In genomic region chr6:3296113-3296512, GRCh38 we compare ENCODE assay signal across 13 cellular contexts. TPM values are rescaled to one million over a fixed set of nuclear protein-coding genes. Genes with fewer than 3 reads are reported as not detected.
A peak's percentile ranks its signal among the peaks of the same experiment; 100 is the strongest.
DNase-seq lines count a peak whose midpoint lies in the region; ATAC-seq and TF ChIP-seq lines count a peak whose summit lies in the region.
"Had no signal": no experiment of that assay in that cellular context is flagged by ENCODE, and none has a peak within 500 bp of the region (broad histone marks: within the 10 kb centered on the region; RNA-seq: fewer than 3 reads in every experiment).

No MANE protein-coding gene starts in this region.

- H3K27ac Mint-ChIP-seq in chondrocyte (ENCODE audit: unreplicated experiment): no peak overlapping the region

- peaks cover 0 to 12% (median 4%) of the 10 kb centered on the region in 4 donors for H3K4me1 ChIP-seq in right lobe of liver
- no peaks in the 10 kb centered on the region for H3K4me1 ChIP-seq in spleen

- H3K36me3 ChIP-seq in right lobe of liver: no peaks in the 10 kb centered on the region
- no peaks in the 10 kb centered on the region for H3K36me3 ChIP-seq in spleen
- H3K36me3 ChIP-seq: BLaER1 treated with 17β-estradiol and CSF1 and Interleukin-3, amounts not matched to agents 10 nM and 100 nM had no signal

- H3K4me3 ChIP-seq in right lobe of liver: no peak overlapping the region
- H3K4me3 ChIP-seq in spleen: no peak overlapping the region
- H3K4me3 ChIP-seq: BLaER1 treated with 17β-estradiol and CSF1 and Interleukin-3, amounts not matched to agents 10 nM and 100 nM; PC-9 had no signal

- TF ChIP-seq CTCF in chondrocyte (IDR thresholded peaks at IDR 0.05) (no peak), right lobe of liver (IDR thresholded peaks at IDR 0.05) (no peak), spleen (IDR thresholded peaks at IDR 0.05 in 8 of 11, conservative IDR thresholded peaks at IDR 0.05 in 3 of 11) (no peak)

- no peak for TF ChIP-seq POLR2A in right lobe of liver (IDR thresholded peaks at IDR 0.05)
- no peak for TF ChIP-seq POLR2A in spleen (IDR thresholded peaks at IDR 0.05)

- peak; percentile 39 to 73 (median 50) for ATAC-seq in right lobe of liver
- no peak for ATAC-seq in Right ventricle myocardium inferior

- no peaks in the 10 kb centered on the region for H3K9me3 ChIP-seq in right lobe of liver
- H3K9me3 ChIP-seq in spleen: no peaks in the 10 kb centered on the region
- H3K9me3 ChIP-seq: BLaER1 treated with 17β-estradiol and CSF1 and Interleukin-3, amounts not matched to agents 10 nM and 100 nM had no signal

- 55% methylated on average over 6 of the region's 11 CpGs for WGBS in right lobe of liver (ENCODE audit: insufficient coverage, low coverage, low lambda C conversion rate, missing lambda C conversion rate)
- 80 to 88% (median 83%) methylated on average over 11 of the region's 11 CpGs for WGBS in spleen, 5 donors

- intact Hi-C loops in right lobe of liver (cut with DNase I) (no loop called here), spleen (cut with DNase I; ENCODE audit: low total_unique reads) (no loop called here), Right ventricle myocardium inferior (cut with DNase I) (no loop called here)

- DNase-seq in NCI-H524 (lab: John Stamatoyannopoulos, UW): peak; percentile 81
- no peak for DNase-seq in NCI-H524 treated with DMSO at 0.1 percent for 48 hours (lab: John Stamatoyannopoulos, UW)
- DNase-seq in chondrocyte (ENCODE audit: low spot score): peak; percentile 28
- peak in 1 of 3 donors; percentile 51 for DNase-seq in right lobe of liver
- peak; percentile 56 for DNase-seq in spleen
- no peak for DNase-seq in GDM1 (lab: John Stamatoyannopoulos, UW)
- no peak for DNase-seq in putamen (ENCODE audit: low spot score)
- DNase-seq in Right ventricle myocardium inferior (ENCODE audit: missing footprints): no peak
- DNase-seq: H9, NCI-H510A treated with DMSO at 0.1 percent for 48 hours, PC-9 had no signal

- no peaks in the 10 kb centered on the region for H3K27me3 Mint-ChIP-seq in chondrocyte (ENCODE audit: low read depth)

- H3K27ac ChIP-seq in right lobe of liver (peak overlapping the region in 1 of 3 donors; percentile 13), spleen (no peak overlapping the region)
- H3K27ac ChIP-seq: 22Rv1; BLaER1 treated with 17β-estradiol and CSF1 and Interleukin-3, amounts not matched to agents 10 nM and 100 nM; PC-9 had no signal

- H3K9me3 Mint-ChIP-seq in chondrocyte (ENCODE audit: low read depth): no peaks in the 10 kb centered on the region
- H3K9me3 Mint-ChIP-seq: H9 had no signal

- no peak overlapping the region for H3K4me3 Mint-ChIP-seq in chondrocyte (ENCODE audit: unreplicated experiment)
- H3K4me3 Mint-ChIP-seq: H9 had no signal

- H3K4me1 Mint-ChIP-seq in chondrocyte (ENCODE audit: low read depth): peaks cover 6% of the 10 kb centered on the region

- H3K36me3 Mint-ChIP-seq in chondrocyte (ENCODE audit: low read depth): peaks cover 14% of the 10 kb centered on the region

- no peaks in the 10 kb centered on the region for H3K27me3 ChIP-seq in right lobe of liver
- H3K27me3 ChIP-seq in spleen (replicated peaks in 1 of 7): peaks cover 0 to 32% (median 0%) of the 10 kb centered on the region in 7 donors
- H3K27me3 ChIP-seq: BLaER1 treated with 17β-estradiol and CSF1 and Interleukin-3, amounts not matched to agents 10 nM and 100 nM had no signal

RNA-seq across cellular contexts. Expression of gene PSMG4, which starts 37.4 kb away (rescaled TPM):
- total RNA-seq in chondrocyte (16.2 to 24.7 TPM (median 17.2 TPM) in 3 replicates), right lobe of liver (10 to 100 TPM in 5 of 6 experiments, 1 to 10 TPM in 1; 9.4 to 15.4 (median 11.0) TPM), spleen (10 to 100 TPM; 12.1 to 21.0 (median 17.3) TPM), Right ventricle myocardium inferior (9.1 TPM)
- 10 to 100 TPM; 39.0 to 41.6 (median 39.6) TPM for polyA plus RNA-seq in spleen

Comparison
In these comparisons a context has a peak if more than half of its experiments do, and no peak if none do; other contexts are left out.
1. DNase-seq: peak in NCI-H524 (2 of 2), chondrocyte (single experiment) and spleen (single experiment); none in NCI-H524 treated with DMSO at 0.1 percent for 48 hours (single experiment), GDM1 (single experiment), putamen (single experiment) and Right ventricle myocardium inferior (single experiment).